2 cellular contexts compared by ENCODE assay signal in the genomic region with DNA sequence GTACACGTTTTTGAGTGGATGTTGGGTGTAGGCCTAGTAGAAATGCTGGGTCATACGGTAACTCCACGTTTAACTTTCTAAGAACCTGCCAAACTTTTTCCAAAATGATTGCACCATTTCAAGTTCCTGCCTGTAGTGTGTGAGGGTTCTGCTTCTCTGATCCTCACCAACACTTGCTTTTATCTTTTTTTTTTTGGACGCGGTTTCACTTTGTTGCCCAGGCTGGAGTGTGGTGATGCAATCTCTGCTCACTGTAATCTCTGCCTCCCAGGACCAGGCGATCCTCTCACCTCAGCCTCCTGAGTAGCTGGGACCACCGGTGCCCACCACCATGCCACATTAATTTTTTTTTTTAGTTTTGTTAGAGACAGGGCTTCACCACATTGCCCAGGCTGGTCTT.
A peak's percentile ranks its signal among the peaks of the same experiment; 100 is the strongest.
TF ChIP-seq lines count a peak whose summit lies in the region.

No MANE protein-coding gene starts in this region.

TF ChIP-seq in IMR-90, 13 proteins besides CTCF, POLR2A, EP300 and RAD21:
- TF ChIP-seq BHLHE40 (IDR thresholded peaks at IDR 0.05; ENCODE audit: low read depth, low read length) (no peak), USF2 (IDR thresholded peaks at IDR 0.05; ENCODE audit: low read depth, low read length) (no peak), CEBPB (IDR thresholded peaks at IDR 0.05; ENCODE audit: low read depth, low read length) (peak; percentile 47; the same call in 1 of the 2 replicates)
TF ChIP-seq in IMR-90: peak in this region for 1.

TF ChIP-seq in HepG2, 621 proteins besides CTCF, POLR2A, EP300 and RAD21:
- no peak for TF ChIP-seq ZNF318 (CRISPR knock-in tag; IDR thresholded peaks at IDR 0.05)
- TF ChIP-seq ZNF7 (CRISPR knock-in tag; IDR thresholded peaks at IDR 0.05), result peak; percentile 90
- no peak for TF ChIP-seq ZUFSP (CRISPR knock-in tag; IDR thresholded peaks at IDR 0.05; ENCODE audit: borderline replicate concordance)
- TF ChIP-seq ZNF879 (CRISPR knock-in tag; IDR thresholded peaks at IDR 0.05), result no peak
- no peak for TF ChIP-seq TGIF2 (CRISPR knock-in tag; IDR thresholded peaks at IDR 0.05)
- no peak for TF ChIP-seq CHCHD3 (CRISPR knock-in tag; IDR thresholded peaks at IDR 0.05)
- TF ChIP-seq ATF7 (IDR thresholded peaks at IDR 0.05), result 0 out of 2 replicates have a peak, but pooled peaks have one; percentile 11
- no peak for TF ChIP-seq ATF7 (CRISPR knock-in tag; IDR thresholded peaks at IDR 0.05)
- TF ChIP-seq ZNF430 (CRISPR knock-in tag; IDR thresholded peaks at IDR 0.05), result no peak
- TF ChIP-seq IRX3 (CRISPR knock-in tag; IDR thresholded peaks at IDR 0.05; ENCODE audit: borderline replicate concordance, low read depth), result no peak
- TF ChIP-seq CEBPB (IDR thresholded peaks at IDR 0.05; ENCODE audit: borderline replicate concordance, low read depth, low read length), result peak; percentile 75; the same call in 1 of the 2 replicates
- TF ChIP-seq, protein P1, sequence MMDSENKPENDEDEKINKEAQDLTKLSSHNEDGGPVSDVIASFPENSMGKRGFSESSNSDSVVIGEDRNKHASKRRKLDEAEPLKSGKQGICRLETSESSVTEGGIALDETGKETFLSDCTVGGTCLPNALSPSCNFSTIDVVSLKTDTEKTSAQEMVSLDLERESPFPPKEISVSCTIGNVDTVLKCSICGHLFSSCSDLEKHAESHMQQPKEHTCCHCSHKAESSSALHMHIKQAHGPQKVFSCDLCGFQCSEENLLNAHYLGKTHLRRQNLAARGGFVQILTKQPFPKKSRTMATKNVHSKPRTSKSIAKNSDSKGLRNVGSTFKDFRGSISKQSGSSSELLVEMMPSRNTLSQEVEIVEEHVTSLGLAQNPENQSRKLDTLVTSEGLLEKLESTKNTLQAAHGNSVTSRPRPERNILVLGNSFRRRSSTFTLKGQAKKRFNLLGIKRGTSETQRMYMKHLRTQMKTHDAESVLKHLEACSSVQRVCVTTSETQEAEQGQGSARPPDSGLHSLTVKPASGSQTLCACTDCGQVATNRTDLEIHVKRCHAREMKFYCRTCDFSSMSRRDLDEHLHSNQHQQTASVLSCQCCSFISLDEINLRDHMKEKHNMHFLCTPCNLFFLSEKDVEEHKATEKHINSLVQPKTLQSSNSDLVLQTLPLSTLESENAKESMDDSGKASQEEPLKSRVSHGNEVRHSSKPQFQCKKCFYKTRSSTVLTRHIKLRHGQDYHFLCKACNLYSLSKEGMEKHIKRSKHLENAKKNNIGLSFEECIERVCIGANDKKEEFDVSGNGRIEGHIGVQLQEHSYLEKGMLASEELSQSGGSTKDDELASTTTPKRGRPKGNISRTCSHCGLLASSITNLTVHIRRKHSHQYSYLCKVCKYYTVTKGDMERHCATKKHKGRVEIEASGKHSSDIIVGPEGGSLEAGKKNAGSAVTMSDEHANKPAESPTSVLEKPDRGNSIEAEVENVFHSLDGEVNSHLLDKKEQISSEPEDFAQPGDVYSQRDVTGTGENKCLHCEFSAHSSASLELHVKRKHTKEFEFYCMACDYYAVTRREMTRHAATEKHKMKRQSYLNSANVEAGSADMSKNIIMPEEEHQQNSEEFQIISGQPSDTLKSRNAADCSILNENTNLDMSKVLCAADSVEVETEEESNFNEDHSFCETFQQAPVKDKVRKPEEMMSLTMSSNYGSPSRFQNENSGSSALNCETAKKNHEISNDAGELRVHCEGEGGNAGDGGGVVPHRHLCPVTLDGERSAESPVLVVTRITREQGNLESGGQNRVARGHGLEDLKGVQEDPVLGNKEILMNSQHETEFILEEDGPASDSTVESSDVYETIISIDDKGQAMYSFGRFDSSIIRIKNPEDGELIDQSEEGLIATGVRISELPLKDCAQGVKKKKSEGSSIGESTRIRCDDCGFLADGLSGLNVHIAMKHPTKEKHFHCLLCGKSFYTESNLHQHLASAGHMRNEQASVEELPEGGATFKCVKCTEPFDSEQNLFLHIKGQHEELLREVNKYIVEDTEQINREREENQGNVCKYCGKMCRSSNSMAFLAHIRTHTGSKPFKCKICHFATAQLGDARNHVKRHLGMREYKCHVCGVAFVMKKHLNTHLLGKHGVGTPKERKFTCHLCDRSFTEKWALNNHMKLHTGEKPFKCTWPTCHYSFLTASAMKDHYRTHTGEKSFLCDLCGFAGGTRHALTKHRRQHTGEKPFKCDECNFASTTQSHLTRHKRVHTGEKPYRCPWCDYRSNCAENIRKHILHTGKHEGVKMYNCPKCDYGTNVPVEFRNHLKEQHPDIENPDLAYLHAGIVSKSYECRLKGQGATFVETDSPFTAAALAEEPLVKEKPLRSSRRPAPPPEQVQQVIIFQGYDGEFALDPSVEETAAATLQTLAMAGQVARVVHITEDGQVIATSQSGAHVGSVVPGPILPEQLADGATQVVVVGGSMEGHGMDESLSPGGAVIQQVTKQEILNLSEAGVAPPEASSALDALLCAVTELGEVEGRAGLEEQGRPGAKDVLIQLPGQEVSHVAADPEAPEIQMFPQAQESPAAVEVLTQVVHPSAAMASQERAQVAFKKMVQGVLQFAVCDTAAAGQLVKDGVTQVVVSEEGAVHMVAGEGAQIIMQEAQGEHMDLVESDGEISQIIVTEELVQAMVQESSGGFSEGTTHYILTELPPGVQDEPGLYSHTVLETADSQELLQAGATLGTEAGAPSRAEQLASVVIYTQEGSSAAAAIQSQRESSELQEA (CRISPR knock-in tag; IDR thresholded peaks at IDR 0.05; ENCODE audit: not compliant biosample characterization), result no peak
- TF ChIP-seq SMARCE1 (IDR thresholded peaks at IDR 0.05; ENCODE audit: borderline replicate concordance), result no peak
- TF ChIP-seq EEA1 (CRISPR knock-in tag; IDR thresholded peaks at IDR 0.05; ENCODE audit: borderline replicate concordance), result no peak
- no peak for TF ChIP-seq ZFP37 (CRISPR knock-in tag; IDR thresholded peaks at IDR 0.05; ENCODE audit: borderline replicate concordance)
- TF ChIP-seq SNAI1 (CRISPR knock-in tag; IDR thresholded peaks at IDR 0.05; ENCODE audit: borderline replicate concordance), result no peak
- no peak for TF ChIP-seq ZBED4 (CRISPR knock-in tag; IDR thresholded peaks at IDR 0.05; ENCODE audit: borderline replicate concordance)
- no peak for TF ChIP-seq ARID2 (CRISPR knock-in tag; IDR thresholded peaks at IDR 0.05; ENCODE audit: borderline replicate concordance)
- TF ChIP-seq ZNF335 (CRISPR knock-in tag; IDR thresholded peaks at IDR 0.05), result no peak
